Comparison of ENCODE assay signal across 1 cellular context in genomic region chr17:50687200-50688066, GRCh38.
TF ChIP-seq lines count a peak whose summit lies in the region.

No MANE protein-coding gene starts in this region.

TF ChIP-seq in HEK293, 187 proteins besides CTCF, POLR2A, EP300 and RAD21 (continued from another document):
- TF ChIP-seq ZNF785 (tag by site-specific recombination; IDR thresholded peaks at IDR 0.05) (no peak), ZNF692 (tag by site-specific recombination; IDR thresholded peaks at IDR 0.05) (no peak), ZEB2 (tag by site-specific recombination; IDR thresholded peaks at IDR 0.05) (no peak)
